ENCODE assay signal across 1 cellular context in the genomic region with DNA sequence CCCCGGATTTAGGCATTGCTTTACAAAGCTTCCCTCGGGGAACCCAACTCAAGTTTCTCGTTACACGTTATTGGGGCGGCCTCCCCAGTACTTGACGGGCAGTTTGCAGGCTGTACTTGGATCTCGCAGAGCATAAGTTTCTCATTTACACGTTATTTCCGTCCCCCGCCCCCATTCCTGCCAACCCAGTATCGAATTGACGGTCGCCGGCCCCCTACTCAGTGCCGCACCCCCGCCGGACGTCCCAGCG.
TF ChIP-seq lines count a peak whose summit lies in the region.

No MANE protein-coding gene starts in this region.

TF ChIP-seq in K562, 482 proteins besides CTCF, POLR2A, EP300 and RAD21 (continued from another document and continues in another):
- TF ChIP-seq, protein P1, sequence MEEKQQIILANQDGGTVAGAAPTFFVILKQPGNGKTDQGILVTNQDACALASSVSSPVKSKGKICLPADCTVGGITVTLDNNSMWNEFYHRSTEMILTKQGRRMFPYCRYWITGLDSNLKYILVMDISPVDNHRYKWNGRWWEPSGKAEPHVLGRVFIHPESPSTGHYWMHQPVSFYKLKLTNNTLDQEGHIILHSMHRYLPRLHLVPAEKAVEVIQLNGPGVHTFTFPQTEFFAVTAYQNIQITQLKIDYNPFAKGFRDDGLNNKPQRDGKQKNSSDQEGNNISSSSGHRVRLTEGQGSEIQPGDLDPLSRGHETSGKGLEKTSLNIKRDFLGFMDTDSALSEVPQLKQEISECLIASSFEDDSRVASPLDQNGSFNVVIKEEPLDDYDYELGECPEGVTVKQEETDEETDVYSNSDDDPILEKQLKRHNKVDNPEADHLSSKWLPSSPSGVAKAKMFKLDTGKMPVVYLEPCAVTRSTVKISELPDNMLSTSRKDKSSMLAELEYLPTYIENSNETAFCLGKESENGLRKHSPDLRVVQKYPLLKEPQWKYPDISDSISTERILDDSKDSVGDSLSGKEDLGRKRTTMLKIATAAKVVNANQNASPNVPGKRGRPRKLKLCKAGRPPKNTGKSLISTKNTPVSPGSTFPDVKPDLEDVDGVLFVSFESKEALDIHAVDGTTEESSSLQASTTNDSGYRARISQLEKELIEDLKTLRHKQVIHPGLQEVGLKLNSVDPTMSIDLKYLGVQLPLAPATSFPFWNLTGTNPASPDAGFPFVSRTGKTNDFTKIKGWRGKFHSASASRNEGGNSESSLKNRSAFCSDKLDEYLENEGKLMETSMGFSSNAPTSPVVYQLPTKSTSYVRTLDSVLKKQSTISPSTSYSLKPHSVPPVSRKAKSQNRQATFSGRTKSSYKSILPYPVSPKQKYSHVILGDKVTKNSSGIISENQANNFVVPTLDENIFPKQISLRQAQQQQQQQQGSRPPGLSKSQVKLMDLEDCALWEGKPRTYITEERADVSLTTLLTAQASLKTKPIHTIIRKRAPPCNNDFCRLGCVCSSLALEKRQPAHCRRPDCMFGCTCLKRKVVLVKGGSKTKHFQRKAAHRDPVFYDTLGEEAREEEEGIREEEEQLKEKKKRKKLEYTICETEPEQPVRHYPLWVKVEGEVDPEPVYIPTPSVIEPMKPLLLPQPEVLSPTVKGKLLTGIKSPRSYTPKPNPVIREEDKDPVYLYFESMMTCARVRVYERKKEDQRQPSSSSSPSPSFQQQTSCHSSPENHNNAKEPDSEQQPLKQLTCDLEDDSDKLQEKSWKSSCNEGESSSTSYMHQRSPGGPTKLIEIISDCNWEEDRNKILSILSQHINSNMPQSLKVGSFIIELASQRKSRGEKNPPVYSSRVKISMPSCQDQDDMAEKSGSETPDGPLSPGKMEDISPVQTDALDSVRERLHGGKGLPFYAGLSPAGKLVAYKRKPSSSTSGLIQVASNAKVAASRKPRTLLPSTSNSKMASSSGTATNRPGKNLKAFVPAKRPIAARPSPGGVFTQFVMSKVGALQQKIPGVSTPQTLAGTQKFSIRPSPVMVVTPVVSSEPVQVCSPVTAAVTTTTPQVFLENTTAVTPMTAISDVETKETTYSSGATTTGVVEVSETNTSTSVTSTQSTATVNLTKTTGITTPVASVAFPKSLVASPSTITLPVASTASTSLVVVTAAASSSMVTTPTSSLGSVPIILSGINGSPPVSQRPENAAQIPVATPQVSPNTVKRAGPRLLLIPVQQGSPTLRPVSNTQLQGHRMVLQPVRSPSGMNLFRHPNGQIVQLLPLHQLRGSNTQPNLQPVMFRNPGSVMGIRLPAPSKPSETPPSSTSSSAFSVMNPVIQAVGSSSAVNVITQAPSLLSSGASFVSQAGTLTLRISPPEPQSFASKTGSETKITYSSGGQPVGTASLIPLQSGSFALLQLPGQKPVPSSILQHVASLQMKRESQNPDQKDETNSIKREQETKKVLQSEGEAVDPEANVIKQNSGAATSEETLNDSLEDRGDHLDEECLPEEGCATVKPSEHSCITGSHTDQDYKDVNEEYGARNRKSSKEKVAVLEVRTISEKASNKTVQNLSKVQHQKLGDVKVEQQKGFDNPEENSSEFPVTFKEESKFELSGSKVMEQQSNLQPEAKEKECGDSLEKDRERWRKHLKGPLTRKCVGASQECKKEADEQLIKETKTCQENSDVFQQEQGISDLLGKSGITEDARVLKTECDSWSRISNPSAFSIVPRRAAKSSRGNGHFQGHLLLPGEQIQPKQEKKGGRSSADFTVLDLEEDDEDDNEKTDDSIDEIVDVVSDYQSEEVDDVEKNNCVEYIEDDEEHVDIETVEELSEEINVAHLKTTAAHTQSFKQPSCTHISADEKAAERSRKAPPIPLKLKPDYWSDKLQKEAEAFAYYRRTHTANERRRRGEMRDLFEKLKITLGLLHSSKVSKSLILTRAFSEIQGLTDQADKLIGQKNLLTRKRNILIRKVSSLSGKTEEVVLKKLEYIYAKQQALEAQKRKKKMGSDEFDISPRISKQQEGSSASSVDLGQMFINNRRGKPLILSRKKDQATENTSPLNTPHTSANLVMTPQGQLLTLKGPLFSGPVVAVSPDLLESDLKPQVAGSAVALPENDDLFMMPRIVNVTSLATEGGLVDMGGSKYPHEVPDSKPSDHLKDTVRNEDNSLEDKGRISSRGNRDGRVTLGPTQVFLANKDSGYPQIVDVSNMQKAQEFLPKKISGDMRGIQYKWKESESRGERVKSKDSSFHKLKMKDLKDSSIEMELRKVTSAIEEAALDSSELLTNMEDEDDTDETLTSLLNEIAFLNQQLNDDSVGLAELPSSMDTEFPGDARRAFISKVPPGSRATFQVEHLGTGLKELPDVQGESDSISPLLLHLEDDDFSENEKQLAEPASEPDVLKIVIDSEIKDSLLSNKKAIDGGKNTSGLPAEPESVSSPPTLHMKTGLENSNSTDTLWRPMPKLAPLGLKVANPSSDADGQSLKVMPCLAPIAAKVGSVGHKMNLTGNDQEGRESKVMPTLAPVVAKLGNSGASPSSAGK (IDR thresholded peaks at IDR 0.05), result no peak
- TF ChIP-seq MYC (IDR thresholded peaks at IDR 0.05; ENCODE audit: low read depth, low read length) (no peak), MYC (CRISPR knock-in tag; IDR thresholded peaks at IDR 0.05; ENCODE audit: borderline replicate concordance, low read depth) (no peak), ZNF785 (CRISPR knock-in tag; IDR thresholded peaks at IDR 0.05) (no peak), SRSF1 (IDR thresholded peaks at IDR 0.05; ENCODE audit: low read depth, low read length) (no peak), ZNF12 (CRISPR knock-in tag; IDR thresholded peaks at IDR 0.05) (0 out of 2 replicates have a peak, but pooled peaks have one; percentile 57), SETDB1 (IDR thresholded peaks at IDR 0.05; ENCODE audit: low read length) (no peak), SIN3A (IDR thresholded peaks at IDR 0.05; ENCODE audit: borderline replicate concordance in 2 of 2, control insufficient read depth in 1 of 2, low read depth in 2 of 2, low read length in 2 of 2) (0 out of 4 replicates have a peak, but pooled peaks of 1 of the 2 experiments have one; percentile 39), ZNF133 (CRISPR knock-in tag; IDR thresholded peaks at IDR 0.05) (no peak), ESRRA (IDR thresholded peaks at IDR 0.05; ENCODE audit: borderline replicate concordance, low read depth) (peak; percentile 82; the same call in 1 of the 2 replicates), ZNF212 (CRISPR knock-in tag; IDR thresholded peaks at IDR 0.05) (no peak), ZFP30 (CRISPR knock-in tag; IDR thresholded peaks at IDR 0.05; ENCODE audit: borderline replicate concordance) (no peak), MEF2A (IDR thresholded peaks at IDR 0.05; ENCODE audit: control insufficient read depth, low read depth, low read length) (no peak), RBBP5 (IDR thresholded peaks at IDR 0.05; ENCODE audit: borderline replicate concordance, insufficient read depth, low read length, poor library complexity, severe bottlenecking) (no peak), RBFOX2 (IDR thresholded peaks at IDR 0.05; ENCODE audit: low read depth, low read length) (no peak), HNRNPL (IDR thresholded peaks at IDR 0.05; ENCODE audit: low read depth, low read length) (no peak), PHB2 (IDR thresholded peaks at IDR 0.05; ENCODE audit: low read depth) (no peak), ZNF263 (CRISPR knock-in tag; IDR thresholded peaks at IDR 0.05; ENCODE audit: borderline replicate concordance) (no peak), RFX5 (IDR thresholded peaks at IDR 0.05; ENCODE audit: low read depth, low read length) (no peak), TEAD1 (CRISPR knock-in tag; IDR thresholded peaks at IDR 0.05) (no peak), SRF (CRISPR knock-in tag; IDR thresholded peaks at IDR 0.05) (no peak), TRIM24 (IDR thresholded peaks at IDR 0.05) (no peak), TCFL5 (CRISPR knock-in tag; conservative IDR thresholded peaks at IDR 0.05) (no peak), ZNF24 (IDR thresholded peaks at IDR 0.05) (no peak), JUND (IDR thresholded peaks at IDR 0.05; ENCODE audit: borderline replicate concordance, low read depth, low read length) (no peak), JUND (tag; IDR thresholded peaks at IDR 0.05; ENCODE audit: borderline replicate concordance, low read depth, low read length) (no peak), SREBF2 (CRISPR knock-in tag; IDR thresholded peaks at IDR 0.05) (no peak), BCOR (IDR thresholded peaks at IDR 0.05) (no peak), CHCHD3 (CRISPR knock-in tag; IDR thresholded peaks at IDR 0.05) (no peak), SAP30 (IDR thresholded peaks at IDR 0.05; ENCODE audit: borderline replicate concordance, insufficient read depth, low read depth, low read length, poor library complexity, severe bottlenecking) (peak; percentile 34), ZNF253 (CRISPR knock-in tag; conservative IDR thresholded peaks at IDR 0.05) (no peak), CBFA2T2 (conservative IDR thresholded peaks at IDR 0.05) (no peak), MIER1 (IDR thresholded peaks at IDR 0.05; ENCODE audit: low read depth) (no peak), STAT5A (IDR thresholded peaks at IDR 0.05; ENCODE audit: borderline replicate concordance, low read length) (no peak), HDAC6 (IDR thresholded peaks at IDR 0.05; ENCODE audit: low read depth, low read length) (no peak)
- TF ChIP-seq, protein P2, sequence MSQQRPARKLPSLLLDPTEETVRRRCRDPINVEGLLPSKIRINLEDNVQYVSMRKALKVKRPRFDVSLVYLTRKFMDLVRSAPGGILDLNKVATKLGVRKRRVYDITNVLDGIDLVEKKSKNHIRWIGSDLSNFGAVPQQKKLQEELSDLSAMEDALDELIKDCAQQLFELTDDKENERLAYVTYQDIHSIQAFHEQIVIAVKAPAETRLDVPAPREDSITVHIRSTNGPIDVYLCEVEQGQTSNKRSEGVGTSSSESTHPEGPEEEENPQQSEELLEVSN (IDR thresholded peaks at IDR 0.05; ENCODE audit: borderline replicate concordance in 1 of 2, extremely low read depth in 1 of 2, insufficient read depth in 1 of 2, insufficient read length in 1 of 2, low read depth in 1 of 2, low read length in 1 of 2, poor library complexity in 1 of 2, severe bottlenecking in 1 of 2), result no peak
- TF ChIP-seq, protein P3, sequence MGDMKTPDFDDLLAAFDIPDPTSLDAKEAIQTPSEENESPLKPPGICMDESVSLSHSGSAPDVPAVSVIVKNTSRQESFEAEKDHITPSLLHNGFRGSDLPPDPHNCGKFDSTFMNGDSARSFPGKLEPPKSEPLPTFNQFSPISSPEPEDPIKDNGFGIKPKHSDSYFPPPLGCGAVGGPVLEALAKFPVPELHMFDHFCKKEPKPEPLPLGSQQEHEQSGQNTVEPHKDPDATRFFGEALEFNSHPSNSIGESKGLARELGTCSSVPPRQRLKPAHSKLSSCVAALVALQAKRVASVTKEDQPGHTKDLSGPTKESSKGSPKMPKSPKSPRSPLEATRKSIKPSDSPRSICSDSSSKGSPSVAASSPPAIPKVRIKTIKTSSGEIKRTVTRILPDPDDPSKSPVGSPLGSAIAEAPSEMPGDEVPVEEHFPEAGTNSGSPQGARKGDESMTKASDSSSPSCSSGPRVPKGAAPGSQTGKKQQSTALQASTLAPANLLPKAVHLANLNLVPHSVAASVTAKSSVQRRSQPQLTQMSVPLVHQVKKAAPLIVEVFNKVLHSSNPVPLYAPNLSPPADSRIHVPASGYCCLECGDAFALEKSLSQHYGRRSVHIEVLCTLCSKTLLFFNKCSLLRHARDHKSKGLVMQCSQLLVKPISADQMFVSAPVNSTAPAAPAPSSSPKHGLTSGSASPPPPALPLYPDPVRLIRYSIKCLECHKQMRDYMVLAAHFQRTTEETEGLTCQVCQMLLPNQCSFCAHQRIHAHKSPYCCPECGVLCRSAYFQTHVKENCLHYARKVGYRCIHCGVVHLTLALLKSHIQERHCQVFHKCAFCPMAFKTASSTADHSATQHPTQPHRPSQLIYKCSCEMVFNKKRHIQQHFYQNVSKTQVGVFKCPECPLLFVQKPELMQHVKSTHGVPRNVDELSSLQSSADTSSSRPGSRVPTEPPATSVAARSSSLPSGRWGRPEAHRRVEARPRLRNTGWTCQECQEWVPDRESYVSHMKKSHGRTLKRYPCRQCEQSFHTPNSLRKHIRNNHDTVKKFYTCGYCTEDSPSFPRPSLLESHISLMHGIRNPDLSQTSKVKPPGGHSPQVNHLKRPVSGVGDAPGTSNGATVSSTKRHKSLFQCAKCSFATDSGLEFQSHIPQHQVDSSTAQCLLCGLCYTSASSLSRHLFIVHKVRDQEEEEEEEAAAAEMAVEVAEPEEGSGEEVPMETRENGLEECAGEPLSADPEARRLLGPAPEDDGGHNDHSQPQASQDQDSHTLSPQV (IDR thresholded peaks at IDR 0.05), result no peak
- TF ChIP-seq, protein P4, sequence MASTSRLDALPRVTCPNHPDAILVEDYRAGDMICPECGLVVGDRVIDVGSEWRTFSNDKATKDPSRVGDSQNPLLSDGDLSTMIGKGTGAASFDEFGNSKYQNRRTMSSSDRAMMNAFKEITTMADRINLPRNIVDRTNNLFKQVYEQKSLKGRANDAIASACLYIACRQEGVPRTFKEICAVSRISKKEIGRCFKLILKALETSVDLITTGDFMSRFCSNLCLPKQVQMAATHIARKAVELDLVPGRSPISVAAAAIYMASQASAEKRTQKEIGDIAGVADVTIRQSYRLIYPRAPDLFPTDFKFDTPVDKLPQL (IDR thresholded peaks at IDR 0.05; ENCODE audit: extremely low read depth, insufficient read length), result no peak
- TF ChIP-seq, protein P5, sequence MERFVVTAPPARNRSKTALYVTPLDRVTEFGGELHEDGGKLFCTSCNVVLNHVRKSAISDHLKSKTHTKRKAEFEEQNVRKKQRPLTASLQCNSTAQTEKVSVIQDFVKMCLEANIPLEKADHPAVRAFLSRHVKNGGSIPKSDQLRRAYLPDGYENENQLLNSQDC (CRISPR knock-in tag; IDR thresholded peaks at IDR 0.05), result 0 out of 2 replicates have a peak, but pooled peaks have one; percentile 36
- TF ChIP-seq, protein P6, sequence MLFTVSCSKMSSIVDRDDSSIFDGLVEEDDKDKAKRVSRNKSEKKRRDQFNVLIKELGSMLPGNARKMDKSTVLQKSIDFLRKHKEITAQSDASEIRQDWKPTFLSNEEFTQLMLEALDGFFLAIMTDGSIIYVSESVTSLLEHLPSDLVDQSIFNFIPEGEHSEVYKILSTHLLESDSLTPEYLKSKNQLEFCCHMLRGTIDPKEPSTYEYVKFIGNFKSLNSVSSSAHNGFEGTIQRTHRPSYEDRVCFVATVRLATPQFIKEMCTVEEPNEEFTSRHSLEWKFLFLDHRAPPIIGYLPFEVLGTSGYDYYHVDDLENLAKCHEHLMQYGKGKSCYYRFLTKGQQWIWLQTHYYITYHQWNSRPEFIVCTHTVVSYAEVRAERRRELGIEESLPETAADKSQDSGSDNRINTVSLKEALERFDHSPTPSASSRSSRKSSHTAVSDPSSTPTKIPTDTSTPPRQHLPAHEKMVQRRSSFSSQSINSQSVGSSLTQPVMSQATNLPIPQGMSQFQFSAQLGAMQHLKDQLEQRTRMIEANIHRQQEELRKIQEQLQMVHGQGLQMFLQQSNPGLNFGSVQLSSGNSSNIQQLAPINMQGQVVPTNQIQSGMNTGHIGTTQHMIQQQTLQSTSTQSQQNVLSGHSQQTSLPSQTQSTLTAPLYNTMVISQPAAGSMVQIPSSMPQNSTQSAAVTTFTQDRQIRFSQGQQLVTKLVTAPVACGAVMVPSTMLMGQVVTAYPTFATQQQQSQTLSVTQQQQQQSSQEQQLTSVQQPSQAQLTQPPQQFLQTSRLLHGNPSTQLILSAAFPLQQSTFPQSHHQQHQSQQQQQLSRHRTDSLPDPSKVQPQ (CRISPR knock-in tag; IDR thresholded peaks at IDR 0.05; ENCODE audit: borderline replicate concordance), result no peak
- TF ChIP-seq, protein P7, sequence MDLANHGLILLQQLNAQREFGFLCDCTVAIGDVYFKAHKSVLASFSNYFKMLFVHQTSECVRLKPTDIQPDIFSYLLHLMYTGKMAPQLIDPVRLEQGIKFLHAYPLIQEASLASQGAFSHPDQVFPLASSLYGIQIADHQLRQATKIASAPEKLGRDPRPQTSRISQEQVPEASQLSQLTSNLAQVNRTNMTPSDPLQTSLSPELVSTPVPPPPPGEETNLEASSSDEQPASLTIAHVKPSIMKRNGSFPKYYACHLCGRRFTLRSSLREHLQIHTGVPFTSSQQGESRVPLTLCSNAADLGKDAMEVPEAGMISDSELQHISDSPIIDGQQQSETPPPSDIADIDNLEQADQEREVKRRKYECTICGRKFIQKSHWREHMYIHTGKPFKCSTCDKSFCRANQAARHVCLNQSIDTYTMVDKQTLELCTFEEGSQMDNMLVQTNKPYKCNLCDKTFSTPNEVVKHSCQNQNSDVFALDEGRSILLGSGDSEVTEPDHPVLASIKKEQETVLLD (IDR thresholded peaks at IDR 0.05), result no peak
